In the genomic region with DNA sequence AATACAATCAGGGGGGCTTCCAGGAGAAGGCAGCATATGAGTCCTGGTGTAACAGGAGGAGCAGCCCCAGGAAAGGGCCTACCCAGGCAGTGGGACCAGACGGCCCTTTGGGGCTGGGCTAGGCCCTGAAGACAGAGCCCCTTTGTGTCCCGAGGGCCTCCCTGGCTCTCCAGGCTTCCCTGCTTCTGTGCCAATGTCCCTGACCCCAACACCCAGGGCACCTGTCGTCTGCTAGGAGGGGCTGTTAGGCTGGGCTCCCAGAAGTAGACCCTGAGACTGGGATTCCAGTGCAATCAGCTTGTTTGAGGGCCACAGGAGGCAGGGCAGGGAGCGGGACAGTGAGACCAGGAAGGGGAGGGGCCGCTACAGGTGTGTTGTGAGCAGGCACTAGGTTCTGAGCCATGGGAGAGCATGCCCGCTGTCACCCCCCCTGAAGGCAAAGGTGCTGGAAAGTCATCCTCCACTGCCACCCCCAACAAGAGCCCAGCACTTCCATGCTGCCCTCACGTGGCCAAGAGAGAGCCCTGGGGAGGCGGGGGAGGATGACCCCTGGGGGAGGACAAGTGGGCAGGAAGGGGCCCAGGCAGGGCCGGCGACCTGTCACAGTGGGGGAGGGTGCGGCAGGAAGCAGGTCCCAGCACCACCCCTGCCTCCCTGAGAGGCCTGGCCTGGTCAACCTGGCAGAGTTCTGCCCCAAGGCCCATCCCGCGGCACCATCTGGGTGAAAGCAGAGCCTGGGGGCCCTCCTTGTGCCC, we compare ENCODE assay signal across 1 cellular context.
TF ChIP-seq lines count a peak whose summit lies in the region.

No MANE protein-coding gene starts in this region.

TF ChIP-seq in GM23338, 12 proteins besides CTCF, POLR2A, EP300 and RAD21 (continued from another document):
- TF ChIP-seq STAT1 (IDR thresholded peaks at IDR 0.05; ENCODE audit: unreplicated experiment) (no peak), NANOG (IDR thresholded peaks at IDR 0.05; ENCODE audit: borderline replicate concordance) (no peak)
